35 cellular contexts compared by ENCODE assay signal in genomic region chr6:142074516-142074915, GRCh38. TPM values are rescaled to one million over a fixed set of nuclear protein-coding genes. Genes with fewer than 3 reads are reported as not detected.
"Had no signal": no experiment of that assay in that cellular context is flagged by ENCODE, and none has a peak within 500 bp of the region (broad histone marks: within the 10 kb centered on the region; RNA-seq: fewer than 3 reads in every experiment).

No MANE protein-coding gene starts in this region.

- H3K36me3 ChIP-seq: left ventricle myocardium inferior, neural progenitor cell, neutrophil, right atrium auricular region, right lobe of liver, spleen, tibial nerve, uterus had no signal

- H3K27ac ChIP-seq: left ventricle myocardium inferior, neural progenitor cell, neutrophil, parathyroid adenoma, right atrium auricular region, right lobe of liver, spleen, tibial nerve, uterus had no signal

- ATAC-seq: natural killer cell; right lobe of liver; stimulated activated memory B cell treated with anti-CD40 and anti-IgM and Interleukin-4, amounts not matched to agents 10 μg/mL and 1 μg/mL and 100 μg/mL, for 72 hours; stimulated activated naive CD8-positive, alpha-beta T cell treated with anti-CD3 and anti-CD28 coated beads, Interleukin-15, amount 100 ng/mL, for 72 hours had no signal

- H3K4me1 ChIP-seq: left ventricle myocardium inferior, neural progenitor cell, parathyroid adenoma, right atrium auricular region, right lobe of liver, spleen, tibial nerve, uterus had no signal

- DNase-seq: hypothalamus; immature natural killer cell; islet precursor cell; left ventricle myocardium inferior; mesendoderm; naive B cell; natural killer cell; nephron progenitor cell; occipital lobe; right lobe of liver; spleen; stimulated activated CD4-positive, alpha-beta T cell treated with anti-CD3 and anti-CD28 coated beads, Interleukin-4, amount 100 ng/mL, for 4 hours; stimulated activated CD8-positive, alpha-beta memory T cell treated with anti-CD3 and anti-CD28 coated beads, Interleukin-4, amount 100 ng/mL, for 48 hours; stimulated activated naive CD4-positive, alpha-beta T cell treated with Interleukin-2 at 50 U/mL for 16 hours; stimulated activated naive CD8-positive, alpha-beta T cell treated with anti-CD3 and anti-CD28 coated beads, Interleukin-15, amount 100 ng/mL, for 72 hours; substantia nigra; uterus had no signal

- H3K27me3 ChIP-seq: neural progenitor cell, neutrophil, right atrium auricular region, right lobe of liver, spleen, tibial nerve, uterus had no signal

- H3K9me3 ChIP-seq: left ventricle myocardium inferior, neutrophil, right atrium auricular region, right lobe of liver, uterus had no signal

- H3K4me3 ChIP-seq: left ventricle myocardium inferior, lung, neural progenitor cell, right atrium auricular region, right lobe of liver, spleen, tibial nerve, uterus had no signal

RNA-seq across cellular contexts. Expression of gene GJE1, which starts 58.2 kb away (rescaled TPM):
- total RNA-seq: kidney epithelial cell, left ventricle myocardium inferior, lower leg skin, lung, mesothelial cell of epicardium, mononuclear cell, natural killer cell, occipital lobe, osteocyte, posterior vena cava, pulmonary artery endothelial cell, renal cortical epithelial cell, right atrium auricular region, right lobe of liver, skeletal muscle tissue, spleen, temporal lobe, tibial nerve, ureter, uterus had no signal
